Comparison of ENCODE assay signal across 1 cellular context in genomic region chr11:48172818-48173609, GRCh38.
TF ChIP-seq lines count a peak whose summit lies in the region.

No MANE protein-coding gene starts in this region.

TF ChIP-seq in IMR-90, 13 proteins besides CTCF, POLR2A, EP300 and RAD21 (continued from another document):
- TF ChIP-seq, protein P1, sequence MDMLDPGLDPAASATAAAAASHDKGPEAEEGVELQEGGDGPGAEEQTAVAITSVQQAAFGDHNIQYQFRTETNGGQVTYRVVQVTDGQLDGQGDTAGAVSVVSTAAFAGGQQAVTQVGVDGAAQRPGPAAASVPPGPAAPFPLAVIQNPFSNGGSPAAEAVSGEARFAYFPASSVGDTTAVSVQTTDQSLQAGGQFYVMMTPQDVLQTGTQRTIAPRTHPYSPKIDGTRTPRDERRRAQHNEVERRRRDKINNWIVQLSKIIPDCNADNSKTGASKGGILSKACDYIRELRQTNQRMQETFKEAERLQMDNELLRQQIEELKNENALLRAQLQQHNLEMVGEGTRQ (IDR thresholded peaks at IDR 0.05; ENCODE audit: low read depth, low read length) = no peak
